1 cellular context compared by ENCODE assay signal in genomic region chr3:194485876-194486539, GRCh38.
TF ChIP-seq lines count a peak whose summit lies in the region.

No MANE protein-coding gene starts in this region.

TF ChIP-seq in K562, 482 proteins besides CTCF, POLR2A, EP300 and RAD21 (continued from another document and continues in another):
- TF ChIP-seq GABPB1 (CRISPR knock-in tag; IDR thresholded peaks at IDR 0.05) (no peak), CREB3L1 (IDR thresholded peaks at IDR 0.05; ENCODE audit: borderline replicate concordance, low read depth) (no peak), ZFPM2 (CRISPR knock-in tag; IDR thresholded peaks at IDR 0.05) (no peak), TSHZ1 (CRISPR knock-in tag; IDR thresholded peaks at IDR 0.05) (no peak), U2AF1 (optimal IDR thresholded peaks at IDR 0.05; ENCODE audit: low read depth, low read length) (no peak), CHD7 (IDR thresholded peaks at IDR 0.05; ENCODE audit: low read depth, low read length) (no peak), TOE1 (IDR thresholded peaks at IDR 0.05; ENCODE audit: borderline replicate concordance) (no peak), TOE1 (CRISPR knock-in tag; IDR thresholded peaks at IDR 0.05; ENCODE audit: borderline replicate concordance, low read depth) (no peak), SAFB (IDR thresholded peaks at IDR 0.05; ENCODE audit: borderline replicate concordance, low read depth, low read length) (no peak), HIVEP1 (CRISPR knock-in tag; IDR thresholded peaks at IDR 0.05) (no peak), WHSC1 (IDR thresholded peaks at IDR 0.05; ENCODE audit: low read length) (no peak), ILK (tag; IDR thresholded peaks at IDR 0.05; ENCODE audit: borderline replicate concordance, low read depth) (no peak), C11orf30 (IDR thresholded peaks at IDR 0.05; ENCODE audit: low read depth) (no peak), SMAD4 (CRISPR knock-in tag; conservative IDR thresholded peaks at IDR 0.05) (no peak), TRIM24 (IDR thresholded peaks at IDR 0.05) (no peak), ZNF449 (CRISPR knock-in tag; IDR thresholded peaks at IDR 0.05) (no peak), ARID2 (IDR thresholded peaks at IDR 0.05) (no peak), ZNF347 (CRISPR knock-in tag; IDR thresholded peaks at IDR 0.05; ENCODE audit: low read depth) (no peak), RBM39 (optimal IDR thresholded peaks at IDR 0.05; ENCODE audit: low read depth, low read length) (no peak), KLF6 (CRISPR knock-in tag; IDR thresholded peaks at IDR 0.05; ENCODE audit: borderline replicate concordance) (no peak), ZNF717 (CRISPR knock-in tag; IDR thresholded peaks at IDR 0.05) (no peak), SNAPC5 (CRISPR knock-in tag; IDR thresholded peaks at IDR 0.05) (no peak), DMBX1 (CRISPR knock-in tag; IDR thresholded peaks at IDR 0.05; ENCODE audit: borderline replicate concordance) (no peak), PML (IDR thresholded peaks at IDR 0.05; ENCODE audit: low read length) (0 out of 2 replicates have a peak, but pooled peaks have one; percentile 16), RAD51 (IDR thresholded peaks at IDR 0.05; ENCODE audit: borderline replicate concordance, low read depth) (no peak)
- TF ChIP-seq, protein P1, sequence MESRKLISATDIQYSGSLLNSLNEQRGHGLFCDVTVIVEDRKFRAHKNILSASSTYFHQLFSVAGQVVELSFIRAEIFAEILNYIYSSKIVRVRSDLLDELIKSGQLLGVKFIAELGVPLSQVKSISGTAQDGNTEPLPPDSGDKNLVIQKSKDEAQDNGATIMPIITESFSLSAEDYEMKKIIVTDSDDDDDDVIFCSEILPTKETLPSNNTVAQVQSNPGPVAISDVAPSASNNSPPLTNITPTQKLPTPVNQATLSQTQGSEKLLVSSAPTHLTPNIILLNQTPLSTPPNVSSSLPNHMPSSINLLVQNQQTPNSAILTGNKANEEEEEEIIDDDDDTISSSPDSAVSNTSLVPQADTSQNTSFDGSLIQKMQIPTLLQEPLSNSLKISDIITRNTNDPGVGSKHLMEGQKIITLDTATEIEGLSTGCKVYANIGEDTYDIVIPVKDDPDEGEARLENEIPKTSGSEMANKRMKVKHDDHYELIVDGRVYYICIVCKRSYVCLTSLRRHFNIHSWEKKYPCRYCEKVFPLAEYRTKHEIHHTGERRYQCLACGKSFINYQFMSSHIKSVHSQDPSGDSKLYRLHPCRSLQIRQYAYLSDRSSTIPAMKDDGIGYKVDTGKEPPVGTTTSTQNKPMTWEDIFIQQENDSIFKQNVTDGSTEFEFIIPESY (CRISPR knock-in tag; IDR thresholded peaks at IDR 0.05): no peak
- TF ChIP-seq, protein P2, sequence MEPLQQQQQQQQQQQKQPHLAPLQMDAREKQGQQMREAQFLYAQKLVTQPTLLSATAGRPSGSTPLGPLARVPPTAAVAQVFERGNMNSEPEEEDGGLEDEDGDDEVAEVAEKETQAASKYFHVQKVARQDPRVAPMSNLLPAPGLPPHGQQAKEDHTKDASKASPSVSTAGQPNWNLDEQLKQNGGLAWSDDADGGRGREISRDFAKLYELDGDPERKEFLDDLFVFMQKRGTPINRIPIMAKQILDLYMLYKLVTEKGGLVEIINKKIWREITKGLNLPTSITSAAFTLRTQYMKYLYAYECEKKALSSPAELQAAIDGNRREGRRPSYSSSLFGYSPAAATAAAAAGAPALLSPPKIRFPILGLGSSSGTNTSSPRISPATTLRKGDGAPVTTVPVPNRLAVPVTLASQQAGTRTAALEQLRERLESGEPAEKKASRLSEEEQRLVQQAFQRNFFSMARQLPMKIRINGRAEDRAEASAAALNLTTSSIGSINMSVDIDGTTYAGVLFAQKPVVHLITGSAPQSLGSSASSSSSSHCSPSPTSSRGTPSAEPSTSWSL (CRISPR knock-in tag; IDR thresholded peaks at IDR 0.05; ENCODE audit: borderline replicate concordance): no peak
- TF ChIP-seq, protein P3, sequence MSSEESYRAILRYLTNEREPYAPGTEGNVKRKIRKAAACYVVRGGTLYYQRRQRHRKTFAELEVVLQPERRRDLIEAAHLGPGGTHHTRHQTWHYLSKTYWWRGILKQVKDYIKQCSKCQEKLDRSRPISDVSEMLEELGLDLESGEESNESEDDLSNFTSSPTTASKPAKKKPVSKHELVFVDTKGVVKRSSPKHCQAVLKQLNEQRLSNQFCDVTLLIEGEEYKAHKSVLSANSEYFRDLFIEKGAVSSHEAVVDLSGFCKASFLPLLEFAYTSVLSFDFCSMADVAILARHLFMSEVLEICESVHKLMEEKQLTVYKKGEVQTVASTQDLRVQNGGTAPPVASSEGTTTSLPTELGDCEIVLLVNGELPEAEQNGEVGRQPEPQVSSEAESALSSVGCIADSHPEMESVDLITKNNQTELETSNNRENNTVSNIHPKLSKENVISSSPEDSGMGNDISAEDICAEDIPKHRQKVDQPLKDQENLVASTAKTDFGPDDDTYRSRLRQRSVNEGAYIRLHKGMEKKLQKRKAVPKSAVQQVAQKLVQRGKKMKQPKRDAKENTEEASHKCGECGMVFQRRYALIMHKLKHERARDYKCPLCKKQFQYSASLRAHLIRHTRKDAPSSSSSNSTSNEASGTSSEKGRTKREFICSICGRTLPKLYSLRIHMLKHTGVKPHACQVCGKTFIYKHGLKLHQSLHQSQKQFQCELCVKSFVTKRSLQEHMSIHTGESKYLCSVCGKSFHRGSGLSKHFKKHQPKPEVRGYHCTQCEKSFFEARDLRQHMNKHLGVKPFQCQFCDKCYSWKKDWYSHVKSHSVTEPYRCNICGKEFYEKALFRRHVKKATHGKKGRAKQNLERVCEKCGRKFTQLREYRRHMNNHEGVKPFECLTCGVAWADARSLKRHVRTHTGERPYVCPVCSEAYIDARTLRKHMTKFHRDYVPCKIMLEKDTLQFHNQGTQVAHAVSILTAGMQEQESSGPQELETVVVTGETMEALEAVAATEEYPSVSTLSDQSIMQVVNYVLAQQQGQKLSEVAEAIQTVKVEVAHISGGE (CRISPR knock-in tag; IDR thresholded peaks at IDR 0.05): no peak
